7 cellular contexts compared by ENCODE assay signal in genomic region chr22:50243704-50244419, GRCh38. TPM values are rescaled to one million over a fixed set of nuclear protein-coding genes. Genes with fewer than 3 reads are reported as not detected.
A peak's percentile ranks its signal among the peaks of the same experiment; 100 is the strongest.
DNase-seq lines count a peak whose midpoint lies in the region; ATAC-seq and TF ChIP-seq lines count a peak whose summit lies in the region.

No MANE protein-coding gene starts in this region.

- H3K27ac ChIP-seq in GM23338 (ENCODE audit: low read depth) (no peak overlapping the region), PC-3 (ENCODE audit: low read length) (peak overlapping the region; percentile 81; the same call in 1 of the 2 replicates), esophagus (ENCODE audit: low read depth in 2 of 2, low read length in 1 of 2) (peak overlapping the region; percentile 96), trophoblast cell (ENCODE audit: low read depth, low read length) (no peak overlapping the region)

- no peak overlapping the region for H3K27ac Mint-ChIP-seq in GM23338

- H3K79me2 ChIP-seq in GM23338 (replicated peaks; ENCODE audit: insufficient read depth) (peaks cover 40% of the 10 kb centered on the region), PC-3 (ENCODE audit: low read length) (peaks cover 63% of the 10 kb centered on the region), trophoblast cell (ENCODE audit: control insufficient read depth, insufficient read depth, low read length, poor library complexity) (peaks cover 11% of the 10 kb centered on the region)

- peaks cover 2% of the 10 kb centered on the region; the same call in 1 of the 2 replicates for H3F3A ChIP-seq in GM23338 (replicated peaks; ENCODE audit: low read depth)
- no peaks in the 10 kb centered on the region for H3F3A ChIP-seq in PC-3 (ENCODE audit: low read length, unreplicated experiment)

- TF ChIP-seq CTCF in GM23338 (conservative IDR thresholded peaks at IDR 0.05; ENCODE audit: low read depth in 2 of 2), result no peak
- no peak for TF ChIP-seq CTCF in PC-3 (conservative IDR thresholded peaks at IDR 0.05; ENCODE audit: low read depth, low read length)

- H4K8ac ChIP-seq in trophoblast cell (ENCODE audit: low read depth, low read length), result peak overlapping the region; percentile 92

- H2AFZ ChIP-seq in GM23338 (peak overlapping the region; percentile 99; the same call in 1 of the 2 replicates), PC-3 (ENCODE audit: low read length) (peak overlapping the region; percentile 94), trophoblast cell (ENCODE audit: insufficient read depth, low read length, poor library complexity) (no peak overlapping the region)

- 14 to 15% methylated on average over 27 of the region's 27 CpGs for WGBS in esophagus, 2 donors
- no CpG with 5 or more reads among the region's 27 CpGs for WGBS in trophoblast cell (ENCODE audit: extremely low coverage, insufficient coverage, insufficient read length)

- H3K79me1 ChIP-seq in trophoblast cell (ENCODE audit: low read length), result peaks cover 7% of the 10 kb centered on the region

- H3K4me3 ChIP-seq in GM23338, result peak overlapping the region; percentile 99
- H3K4me3 ChIP-seq in PC-3 (ENCODE audit: low read length), result peak overlapping the region; percentile 99
- H3K4me3 ChIP-seq in esophagus (ENCODE audit: low read depth in 1 of 2, low read length in 2 of 2), result peak overlapping the region; percentile 77 to 82
- peak overlapping the region; percentile 92 for H3K4me3 ChIP-seq in trophoblast cell (ENCODE audit: low read depth, low read length)

- no peak overlapping the region for H2BK5ac ChIP-seq in trophoblast cell (ENCODE audit: low read depth, low read length, poor library complexity)

- intact Hi-C loops in PC-3 (cut with micrococcal nuclease), result no loop called here

- no peak overlapping the region for H2AK5ac ChIP-seq in trophoblast cell (ENCODE audit: low read length)

- H3K36me3 Mint-ChIP-seq in GM23338 (ENCODE audit: low read depth), result peaks cover 11% of the 10 kb centered on the region; the same call in 2 of the 3 replicates

- H3K27me3 ChIP-seq in GM23338 (ENCODE audit: insufficient read depth) (no peaks in the 10 kb centered on the region), PC-3 (ENCODE audit: low read length) (no peaks in the 10 kb centered on the region), esophagus (ENCODE audit: control insufficient read depth in 1 of 2, insufficient read depth in 2 of 2, low read length in 2 of 2) (no peaks in the 10 kb centered on the region), trophoblast cell (ENCODE audit: insufficient read depth, low read length) (no peaks in the 10 kb centered on the region)

- H3K4me2 ChIP-seq in GM23338, result peak overlapping the region; percentile 97
- peak overlapping the region; percentile 99 for H3K4me2 ChIP-seq in PC-3 (ENCODE audit: low read length)
- peak overlapping the region; percentile 84 for H3K4me2 ChIP-seq in trophoblast cell (ENCODE audit: low read length)

- H3K9me3 Mint-ChIP-seq in GM23338, result no peaks in the 10 kb centered on the region

- H2BK120ac ChIP-seq in trophoblast cell (ENCODE audit: insufficient read depth, low read length, poor library complexity), result no peak overlapping the region

- no TSS peak for BruUV-seq in PC-3 (replicated peaks; lab: Mats Ljungman, UMichigan)

- H3K9me3 ChIP-seq in PC-3 (ENCODE audit: low read length) (no peaks in the 10 kb centered on the region), esophagus (ENCODE audit: control insufficient read depth in 2 of 2, insufficient read depth in 1 of 2, low read depth in 1 of 2, low read length in 1 of 2) (no peaks in the 10 kb centered on the region), trophoblast cell (ENCODE audit: insufficient read depth, low read depth, low read length) (peaks cover 2% of the 10 kb centered on the region)

- H3K9ac ChIP-seq in PC-3 (ENCODE audit: low read length) (peak overlapping the region; percentile 97), trophoblast cell (ENCODE audit: low read length) (peak overlapping the region; percentile 60)

- peak overlapping the region; percentile 92 for H3K4me3 Mint-ChIP-seq in GM23338

- no peak overlapping the region for H3K23ac ChIP-seq in trophoblast cell (ENCODE audit: low read length)

- H3K36me3 ChIP-seq in GM23338 (ENCODE audit: insufficient read depth) (no peaks in the 10 kb centered on the region), PC-3 (ENCODE audit: low read depth, low read length) (no peaks in the 10 kb centered on the region; the same call in 1 of the 2 replicates), esophagus (ENCODE audit: control insufficient read depth in 2 of 2, insufficient read depth in 2 of 2, low read length in 1 of 2) (peaks cover 9 to 31% of the 10 kb centered on the region in 2 donors), trophoblast cell (ENCODE audit: control insufficient read depth in 1 of 2, insufficient read depth in 2 of 2, low read length in 2 of 2) (peaks cover 35% of the 10 kb centered on the region in 2 experiments)

- H3K9me2 ChIP-seq in GM23338 (ENCODE audit: insufficient read depth) (no peaks in the 10 kb centered on the region), PC-3 (replicated peaks; ENCODE audit: low read length) (no peaks in the 10 kb centered on the region)

- ATAC-seq in GM23338 (peak; percentile 7; the same call in 1 of the 3 replicates), PC-3 (peak; percentile 7; the same call in 1 of the 2 replicates)

- H4K91ac ChIP-seq in trophoblast cell (ENCODE audit: low read depth, low read length), result no peak overlapping the region

- peaks cover 21% of the 10 kb centered on the region; the same call in 2 of the 3 replicates for H3K4me1 Mint-ChIP-seq in GM23338

- H2BK12ac ChIP-seq in trophoblast cell (ENCODE audit: low read length), result no peak overlapping the region

- no peak for DNase-seq in GM23338 (ENCODE audit: low spot score)
- DNase-seq in PC-3, result no peak
- DNase-seq in trophoblast cell, result no peak
- DNase-seq in AG08395 (ENCODE audit: low spot score), result no peak
- no peak for DNase-seq in inferior parietal cortex (ENCODE audit: extremely low spot score)
- DNase-seq in NCI-H1092 (lab: John Stamatoyannopoulos, UW), result no peak

- H3K18ac ChIP-seq in trophoblast cell (ENCODE audit: low read length), result no peak overlapping the region

- POLR2A ChIA-PET in PC-3 (lab: Charles Lee; ENCODE audit: unreplicated experiment), result no interaction called here

- H3K14ac ChIP-seq in trophoblast cell (ENCODE audit: low read length), result peak overlapping the region; percentile 2

- peaks cover 12% of the 10 kb centered on the region for H3K4me1 ChIP-seq in GM23338 (ENCODE audit: insufficient read depth)
- H3K4me1 ChIP-seq in PC-3 (ENCODE audit: insufficient read depth, low read length), result peaks cover 9% of the 10 kb centered on the region; the same call in 1 of the 2 replicates
- peaks cover 13 to 21% of the 10 kb centered on the region in 2 donors for H3K4me1 ChIP-seq in esophagus (ENCODE audit: control insufficient read depth in 2 of 2, insufficient read depth in 2 of 2, low read length in 1 of 2)
- peaks cover 10 to 18% of the 10 kb centered on the region in 2 experiments for H3K4me1 ChIP-seq in trophoblast cell (ENCODE audit: control insufficient read depth in 1 of 2, insufficient read depth in 2 of 2, low read length in 2 of 2)

- peak overlapping the region; percentile 9 for H4K12ac ChIP-seq in trophoblast cell (ENCODE audit: low read depth, low read length)

- peaks cover 8% of the 10 kb centered on the region for H3K27me3 Mint-ChIP-seq in GM23338 (ENCODE audit: insufficient read depth, low read depth, poor library complexity)

- H4K20me1 ChIP-seq in GM23338 (replicated peaks; ENCODE audit: insufficient read depth), result peaks cover 6% of the 10 kb centered on the region; the same call in 1 of the 2 replicates
- H4K20me1 ChIP-seq in PC-3 (ENCODE audit: low read length), result no peaks in the 10 kb centered on the region

- peak overlapping the region; percentile 53 for H3K4ac ChIP-seq in trophoblast cell (ENCODE audit: low read depth, low read length)

- CTCF ChIA-PET in PC-3 (lab: Charles Lee), result no interaction called here

TF ChIP-seq in GM23338, 12 proteins besides CTCF, POLR2A, EP300 and RAD21 (continues in another document):
- no peak for TF ChIP-seq CREB1 (CRISPR knock-in tag; IDR thresholded peaks at IDR 0.05; ENCODE audit: low read depth)
- TF ChIP-seq JUNB (IDR thresholded peaks at IDR 0.05; ENCODE audit: unreplicated experiment), result no peak
- no peak for TF ChIP-seq POLR2AphosphoS5 (IDR thresholded peaks at IDR 0.05; ENCODE audit: low read depth)
- no peak for TF ChIP-seq EZH2phosphoT487 (IDR thresholded peaks at IDR 0.05; ENCODE audit: unreplicated experiment)

RNA-seq across cellular contexts. Expression of gene TUBGCP6, which starts 1.0 kb away (rescaled TPM):
- total RNA-seq in GM23338 (2014; rRNA removed; shearing (Covaris generic)), result 32.7 and 47.1 TPM in 2 replicates
- polyA plus RNA-seq in GM23338 (2016; fragmentation: Nextera tagmentation; extraction: Ambion mirVana) (18.6 TPM in 2 replicates), esophagus (10 to 100 TPM; 19.3 to 37.9 TPM)
- total RNA-seq in PC-3 (2014; rRNA removed), result 32.1 and 39.5 TPM in 2 replicates
- polyA plus RNA-seq in trophoblast cell (2013), result 9.8 and 10.1 TPM in 2 replicates

RNA-seq across cellular contexts. Expression of gene HDAC10, which starts 7.2 kb away (rescaled TPM):
- 32.4 and 41.9 TPM in 2 replicates for total RNA-seq in GM23338 (2014; rRNA removed; shearing (Covaris generic))
- polyA plus RNA-seq in GM23338 (2016; fragmentation: Nextera tagmentation; extraction: Ambion mirVana), result 4.1 and 5.1 TPM in 2 replicates
- 25.8 and 34.5 TPM in 2 replicates for total RNA-seq in PC-3 (2014; rRNA removed)
- polyA plus RNA-seq in esophagus, result 10 to 100 TPM; 22.0 to 42.4 TPM
- 16.1 TPM in 2 replicates for polyA plus RNA-seq in trophoblast cell (2013)

RNA-seq across cellular contexts. Expression of gene MAPK12, which starts 17.6 kb away (rescaled TPM):
- 20.4 and 26.1 TPM in 2 replicates for total RNA-seq in GM23338 (2014; rRNA removed; shearing (Covaris generic))
- polyA plus RNA-seq in GM23338 (2016; fragmentation: Nextera tagmentation; extraction: Ambion mirVana) (10.4 and 15.8 TPM in 2 replicates), esophagus (1 to 10 TPM; 3.0 to 3.4 TPM)
- 22.4 and 22.5 TPM in 2 replicates for total RNA-seq in PC-3 (2014; rRNA removed)
- 2.5 and 2.7 TPM in 2 replicates for polyA plus RNA-seq in trophoblast cell (2013)

RNA-seq across cellular contexts. Expression of gene MAPK11, which starts 26.3 kb away (rescaled TPM):
- 1.6 and 1.9 TPM in 2 replicates for total RNA-seq in GM23338 (2014; rRNA removed; shearing (Covaris generic))
- polyA plus RNA-seq in GM23338 (2016; fragmentation: Nextera tagmentation; extraction: Ambion mirVana) (0.34 and 0.78 TPM in 2 replicates), esophagus (1 to 10 TPM; 5.4 to 6.1 TPM)
- 7.0 and 7.6 TPM in 2 replicates for total RNA-seq in PC-3 (2014; rRNA removed)
- 0.15 and 0.29 TPM in 2 replicates for polyA plus RNA-seq in trophoblast cell (2013)

RNA-seq across cellular contexts. Expression of gene SELENOO, which starts 43.1 kb away (rescaled TPM):
- 16.9 and 21.3 TPM in 2 replicates for total RNA-seq in GM23338 (2014; rRNA removed; shearing (Covaris generic))
- polyA plus RNA-seq in GM23338 (2016; fragmentation: Nextera tagmentation; extraction: Ambion mirVana), result 6.8 and 8.6 TPM in 2 replicates
- total RNA-seq in PC-3 (2014; rRNA removed), result 32.8 and 37.4 TPM in 2 replicates
- 10 to 100 TPM; 23.0 to 35.9 TPM for polyA plus RNA-seq in esophagus
- 13.6 and 13.8 TPM in 2 replicates for polyA plus RNA-seq in trophoblast cell (2013)

Comparison
In these comparisons a context has a peak if more than half of its experiments do, and no peak if none do; other contexts are left out.
1. H3K27ac ChIP-seq: peak in PC-3 (single experiment) and esophagus (2 of 2); none in GM23338 (single experiment) and trophoblast cell (single experiment).
2. Peak in every context shown above with its lines, with median percentiles within 50 percentile points of each other: H3K4me2 ChIP-seq and H3K4me3 ChIP-seq.